In genomic region chr1:162366671-162367070, GRCh38 we compare ENCODE assay signal across 2 cellular contexts.
TF ChIP-seq lines count a peak whose summit lies in the region.

No MANE protein-coding gene starts in this region.

TF ChIP-seq in SK-N-SH, 30 proteins besides CTCF, POLR2A, EP300 and RAD21 (continued from another document):
- TF ChIP-seq USF2 (IDR thresholded peaks at IDR 0.05; ENCODE audit: borderline replicate concordance, low read depth, low read length) (no peak), NFIC (IDR thresholded peaks at IDR 0.05; ENCODE audit: borderline replicate concordance) (no peak), MXI1 (IDR thresholded peaks at IDR 0.05; ENCODE audit: low read depth, low read length) (no peak), SMC3 (IDR thresholded peaks at IDR 0.05; ENCODE audit: low read depth, low read length) (no peak), RCOR1 (IDR thresholded peaks at IDR 0.05; ENCODE audit: low read length) (no peak), MEF2A (IDR thresholded peaks at IDR 0.05; ENCODE audit: borderline replicate concordance, low read depth) (no peak)
TF ChIP-seq in SK-N-SH: peak in this region for 0.

TF ChIP-seq in SK-N-SH treated with all-trans-retinoic acid at 6 μM for 48 hours, 23 proteins besides CTCF, POLR2A, EP300 and RAD21 (continued from another document):
- no peak for TF ChIP-seq CREB5 (CRISPR knock-in tag; IDR thresholded peaks at IDR 0.05; ENCODE audit: low read depth)
- no peak for TF ChIP-seq TSHZ2 (CRISPR knock-in tag; IDR thresholded peaks at IDR 0.05)
- no peak for TF ChIP-seq ESRRG (CRISPR knock-in tag; IDR thresholded peaks at IDR 0.05)
- no peak for TF ChIP-seq RARB (CRISPR knock-in tag; IDR thresholded peaks at IDR 0.05)
